1 cellular context compared by ENCODE assay signal in genomic region chr19:41863209-41863931, GRCh38.
TF ChIP-seq lines count a peak whose summit lies in the region.

No MANE protein-coding gene starts in this region.

TF ChIP-seq in SK-N-SH treated with all-trans-retinoic acid at 6 μM for 48 hours, 23 proteins besides CTCF, POLR2A, EP300 and RAD21 (continued from another document):
- TF ChIP-seq, protein P1, sequence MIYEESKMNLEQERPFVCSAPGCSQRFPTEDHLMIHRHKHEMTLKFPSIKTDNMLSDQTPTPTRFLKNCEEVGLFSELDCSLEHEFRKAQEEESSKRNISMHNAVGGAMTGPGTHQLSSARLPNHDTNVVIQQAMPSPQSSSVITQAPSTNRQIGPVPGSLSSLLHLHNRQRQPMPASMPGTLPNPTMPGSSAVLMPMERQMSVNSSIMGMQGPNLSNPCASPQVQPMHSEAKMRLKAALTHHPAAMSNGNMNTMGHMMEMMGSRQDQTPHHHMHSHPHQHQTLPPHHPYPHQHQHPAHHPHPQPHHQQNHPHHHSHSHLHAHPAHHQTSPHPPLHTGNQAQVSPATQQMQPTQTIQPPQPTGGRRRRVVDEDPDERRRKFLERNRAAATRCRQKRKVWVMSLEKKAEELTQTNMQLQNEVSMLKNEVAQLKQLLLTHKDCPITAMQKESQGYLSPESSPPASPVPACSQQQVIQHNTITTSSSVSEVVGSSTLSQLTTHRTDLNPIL (CRISPR knock-in tag; IDR thresholded peaks at IDR 0.05; ENCODE audit: low read depth), result no peak
- TF ChIP-seq CSRNP3 (CRISPR knock-in tag; IDR thresholded peaks at IDR 0.05) (no peak), ESRRG (CRISPR knock-in tag; IDR thresholded peaks at IDR 0.05) (no peak), SNAI2 (CRISPR knock-in tag; IDR thresholded peaks at IDR 0.05) (no peak), ZNF565 (CRISPR knock-in tag; conservative IDR thresholded peaks at IDR 0.05; ENCODE audit: low read depth) (no peak), ARNTL (CRISPR knock-in tag; IDR thresholded peaks at IDR 0.05; ENCODE audit: borderline replicate concordance, low read depth) (no peak)
